ENCODE assay signal across 8 cellular contexts in the genomic region with DNA sequence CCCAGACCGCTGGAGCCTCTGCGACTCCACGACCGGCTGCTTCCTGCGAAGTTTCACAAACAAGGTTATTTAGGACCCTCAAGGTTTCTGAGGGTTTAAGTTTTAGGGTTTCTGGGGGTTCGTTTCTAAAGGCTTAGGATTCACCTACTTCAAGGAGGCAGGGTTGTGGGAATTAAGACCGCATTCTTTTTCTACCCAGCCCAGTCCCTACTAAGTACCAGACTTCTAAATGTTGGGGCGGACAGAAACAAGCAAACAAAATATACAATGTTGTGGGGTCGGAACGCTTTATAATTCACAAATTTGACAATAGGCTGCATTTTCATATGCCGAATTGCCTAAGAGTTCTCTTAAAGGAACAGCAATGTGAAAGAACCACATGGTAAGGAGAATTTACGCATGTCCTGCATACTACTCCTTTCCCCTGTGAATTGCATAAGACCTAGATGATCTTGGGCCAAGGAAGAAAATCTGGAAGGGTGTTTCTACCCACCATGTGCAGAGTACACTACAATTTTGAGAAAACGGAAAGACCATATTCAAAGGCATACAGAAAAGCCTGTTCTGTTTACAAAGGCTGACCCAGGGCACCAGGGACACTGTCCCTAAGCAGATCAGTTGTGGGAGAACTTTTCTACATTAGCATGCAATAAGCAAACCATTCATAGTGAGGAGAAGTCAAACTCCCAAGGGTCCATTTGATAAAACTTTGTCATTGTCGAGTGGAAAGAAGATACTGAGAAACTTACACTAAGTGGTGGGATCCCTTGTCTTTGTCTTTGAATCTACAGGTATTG.
A peak's percentile ranks its signal among the peaks of the same experiment; 100 is the strongest.
DNase-seq lines count a peak whose midpoint lies in the region; ATAC-seq and TF ChIP-seq lines count a peak whose summit lies in the region.

No MANE protein-coding gene starts in this region.

- H3K4me2 ChIP-seq in mammary epithelial cell (ENCODE audit: insufficient read depth, low read depth, low read length), result peak overlapping the region; percentile 97
- peak overlapping the region; percentile 80 for H3K4me2 ChIP-seq in mesendoderm (ENCODE audit: low read length)

- H4K5ac ChIP-seq in mesendoderm (ENCODE audit: low read length), result no peak overlapping the region

- no TSS peak for BruUV-seq in mammary epithelial cell (replicated peaks; lab: Mats Ljungman, UMichigan)

- ATAC-seq in GM21381 (IDR thresholded peaks at IDR 0.05; ENCODE audit: unreplicated experiment), result no peak
- ATAC-seq in GM21423 (IDR thresholded peaks at IDR 0.05; ENCODE audit: unreplicated experiment), result no peak

- no peak overlapping the region for H3K9ac ChIP-seq in mammary epithelial cell (ENCODE audit: insufficient read depth, low read length)
- H3K9ac ChIP-seq in mesendoderm (ENCODE audit: low read length), result no peak overlapping the region

- H3K56ac ChIP-seq in mesendoderm (ENCODE audit: low read length), result no peak overlapping the region

- H4K20me1 ChIP-seq in mammary epithelial cell (ENCODE audit: insufficient read depth, low read length), result no peaks in the 10 kb centered on the region

- TF ChIP-seq CTCF in AG09309 (IDR thresholded peaks at IDR 0.05; ENCODE audit: control insufficient read depth, insufficient read depth, low read depth, low read length, missing control alignments), result no peak
- TF ChIP-seq CTCF in mammary epithelial cell (conservative IDR thresholded peaks at IDR 0.05 in 1 of 2, IDR thresholded peaks at IDR 0.05 in 1 of 2; ENCODE audit: extremely low read depth in 1 of 2, insufficient read depth in 1 of 2, low read depth in 1 of 2, low read length in 2 of 2), result no peak

- intact Hi-C loops in mammary epithelial cell (cut with micrococcal nuclease), result no loop called here

- H3K4ac ChIP-seq in mesendoderm (ENCODE audit: low read depth, low read length), result no peak overlapping the region

- H3K36me3 ChIP-seq in KOPT-K1 (ENCODE audit: insufficient read depth, low read length), result no peaks in the 10 kb centered on the region
- no peaks in the 10 kb centered on the region for H3K36me3 ChIP-seq in mammary epithelial cell (ENCODE audit: insufficient read depth, low read length)
- no peaks in the 10 kb centered on the region for H3K36me3 ChIP-seq in mesendoderm (ENCODE audit: control insufficient read depth, insufficient read depth, low read length)

- DNase-seq in AG09309 (ENCODE audit: low read depth) (no peak), mammary epithelial cell (no peak), mesendoderm (peak; percentile 10), A172 (ENCODE audit: low spot score) (no peak), COR-L47 (lab: John Stamatoyannopoulos, UW) (no peak)

- peaks cover 39% of the 10 kb centered on the region for H3K4me1 ChIP-seq in mammary epithelial cell (ENCODE audit: insufficient read depth, low read length)
- no peaks in the 10 kb centered on the region for H3K4me1 ChIP-seq in mesendoderm (ENCODE audit: control insufficient read depth, low read depth, low read length)

- H3K79me2 ChIP-seq in mammary epithelial cell (ENCODE audit: insufficient read depth, low read length) (no peaks in the 10 kb centered on the region), mesendoderm (ENCODE audit: control insufficient read depth, insufficient read depth, low read length) (no peaks in the 10 kb centered on the region)

- dilution Hi-C loops in mammary epithelial cell (cut with HindIII; ENCODE audit: low sequenced_read_pairs), result no loop called here

- H4K8ac ChIP-seq in mesendoderm (ENCODE audit: low read depth, low read length), result no peak overlapping the region

- H3K18ac ChIP-seq in mesendoderm (ENCODE audit: low read length), result no peak overlapping the region

- H2AFZ ChIP-seq in mammary epithelial cell (ENCODE audit: low read depth, low read length), result peak overlapping the region; percentile 92

- no peak overlapping the region for H3K23ac ChIP-seq in mesendoderm (ENCODE audit: low read length)

- WGBS in mammary epithelial cell (ENCODE audit: low coverage, missing lambda C conversion rate), result 64% methylated on average over 13 of the region's 14 CpGs
- WGBS in mesendoderm (ENCODE audit: extremely low coverage, insufficient coverage, low lambda C conversion rate), result no CpG with 5 or more reads among the region's 14 CpGs

- H2BK120ac ChIP-seq in mesendoderm (ENCODE audit: low read depth, low read length), result no peak overlapping the region

- no peaks in the 10 kb centered on the region for H3K79me1 ChIP-seq in mesendoderm (ENCODE audit: low read length)

- H2BK15ac ChIP-seq in mesendoderm (replicated peaks; ENCODE audit: low read depth), result no peak overlapping the region

- in situ Hi-C loops in mammary epithelial cell (cut with MboI; ENCODE audit: low sequenced_read_pairs in 2 of 2), result loop anchor here in 1 of 2 donors (25.0 kb wide), 2 partner anchors 122 to 322 kb away; no protein-coding TSS in a partner anchor

- H2AK5ac ChIP-seq in mesendoderm (ENCODE audit: low read length), result no peak overlapping the region

- peak overlapping the region; percentile 73 for H3K27ac ChIP-seq in KOPT-K1 (ENCODE audit: low read depth, low read length, poor library complexity, severe bottlenecking)
- no peak overlapping the region for H3K27ac ChIP-seq in mammary epithelial cell (ENCODE audit: insufficient read depth, low read depth, low read length)
- no peak overlapping the region for H3K27ac ChIP-seq in mesendoderm (ENCODE audit: low read depth, low read length)

- H3K9me3 ChIP-seq in KOPT-K1 (ENCODE audit: insufficient read depth, low read length, poor library complexity, severe bottlenecking), result no peaks in the 10 kb centered on the region
- no peaks in the 10 kb centered on the region for H3K9me3 ChIP-seq in mammary epithelial cell (replicated peaks; ENCODE audit: insufficient read depth, low read length)

- H3K27me3 ChIP-seq in mammary epithelial cell (ENCODE audit: insufficient read depth, low read length) (no peaks in the 10 kb centered on the region), mesendoderm (ENCODE audit: insufficient read depth, low read length, poor library complexity) (no peaks in the 10 kb centered on the region)

- CTCF ChIA-PET in mammary epithelial cell (lab: Charles Lee; ENCODE audit: low non-redundant PET), result no interaction called here

- H2BK5ac ChIP-seq in mesendoderm (ENCODE audit: low read length), result no peak overlapping the region

- H3K4me3 ChIP-seq in AG09309 (ENCODE audit: control insufficient read depth, low read depth, low read length) (peak overlapping the region; percentile 88), mammary epithelial cell (replicated peaks in 1 of 3; ENCODE audit: insufficient read depth in 1 of 3, low read depth in 2 of 3, low read length in 3 of 3) (peak overlapping the region; percentile 58 to 80 (median 58)), mesendoderm (ENCODE audit: low read length) (no peak overlapping the region)
